ENCODE assay signal across 34 cellular contexts in the genomic region with DNA sequence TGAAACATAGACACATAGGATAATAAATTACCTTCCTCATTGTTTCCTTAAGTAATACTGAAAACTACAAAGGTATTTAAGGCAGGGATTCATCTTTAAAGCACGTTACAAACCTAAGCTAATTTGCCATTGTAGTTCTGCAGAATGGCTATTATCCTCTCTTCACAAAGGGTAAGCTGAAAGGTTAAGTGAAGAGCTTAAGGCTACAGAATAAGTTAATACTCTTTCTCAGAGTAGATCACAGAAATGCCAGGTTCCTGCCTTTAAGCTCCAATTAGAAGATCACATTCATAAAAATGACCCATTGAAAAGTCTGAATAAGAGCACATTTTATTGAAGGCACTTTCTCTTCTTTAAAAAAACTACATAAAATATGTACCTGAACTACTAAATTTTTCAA. TPM values are rescaled to one million over a fixed set of nuclear protein-coding genes. Genes with fewer than 3 reads are reported as not detected.
"Had no signal": no experiment of that assay in that cellular context is flagged by ENCODE, and none has a peak within 500 bp of the region (broad histone marks: within the 10 kb centered on the region; RNA-seq: fewer than 3 reads in every experiment).

No MANE protein-coding gene starts in this region.

- H3K27me3 ChIP-seq: adrenal gland, body of pancreas, gastrocnemius medialis, heart right ventricle had no signal

- H3K27me3 Mint-ChIP-seq: activated B cell treated with CpG ODN at 0.5 μM for 24 hours; activated CD8-positive, alpha-beta T cell treated with anti-CD3 and anti-CD28 coated beads for 36 hours had no signal

- H3K4me3 Mint-ChIP-seq: activated B cell treated with CpG ODN at 0.5 μM for 24 hours; activated CD8-positive, alpha-beta T cell treated with anti-CD3 and anti-CD28 coated beads for 36 hours; activated naive CD8-positive, alpha-beta T cell; activated naive CD8-positive, alpha-beta T cell treated with anti-CD3 and anti-CD28 coated beads, Interleukin-2, amount 50 U/mL, for 24 hours; activated T-cell treated with anti-CD3 and anti-CD28 coated beads, Interleukin-2, amount 50 U/mL, for 4 hours; activated T-helper 17 cell treated with anti-CD3 and anti-CD28 coated beads, Interleukin-2, amount 50 U/mL, for 72 hours; endodermal cell; T-helper 17 cell; T-helper 2 cell treated with Interferon-gamma antibody and Interleukin-4, amounts not matched to agents 5 μg/mL and 100 μg/mL, for 36 hours had no signal

- H3K27ac Mint-ChIP-seq: activated B cell treated with CpG ODN at 0.5 μM for 24 hours; activated CD8-positive, alpha-beta T cell treated with anti-CD3 and anti-CD28 coated beads for 36 hours; activated naive CD8-positive, alpha-beta T cell; activated naive CD8-positive, alpha-beta T cell treated with anti-CD3 and anti-CD28 coated beads, Interleukin-2, amount 50 U/mL, for 24 hours; activated T-helper 17 cell treated with anti-CD3 and anti-CD28 coated beads, Interleukin-2, amount 50 U/mL, for 72 hours; endodermal cell; T-helper 17 cell; T-helper 2 cell treated with Interferon-gamma antibody and Interleukin-4, amounts not matched to agents 5 μg/mL and 100 μg/mL, for 36 hours had no signal

- H3K4me3 ChIP-seq: adrenal gland, body of pancreas, gastrocnemius medialis, heart right ventricle had no signal

- H3K36me3 ChIP-seq: adrenal gland, gastrocnemius medialis, heart right ventricle, WERI-Rb-1 had no signal

- H3K4me1 Mint-ChIP-seq: activated B cell treated with CpG ODN at 0.5 μM for 24 hours; activated naive CD8-positive, alpha-beta T cell treated with anti-CD3 and anti-CD28 coated beads, Interleukin-2, amount 50 U/mL, for 24 hours; activated T-helper 17 cell treated with anti-CD3 and anti-CD28 coated beads, Interleukin-2, amount 50 U/mL, for 72 hours; T-helper 17 cell had no signal

- H3K27ac ChIP-seq: adrenal gland, body of pancreas, gastrocnemius medialis, heart right ventricle, WERI-Rb-1 had no signal

- H3K4me1 ChIP-seq: adrenal gland, body of pancreas, gastrocnemius medialis, heart right ventricle had no signal

- ATAC-seq: activated CD4-positive, CD25-positive, alpha-beta regulatory T cell treated with anti-CD3 and anti-CD28 coated beads, Interleukin-2, amount 50 U/mL, for 24 hours; activated CD8-positive, alpha-beta T cell treated with anti-CD3 and anti-CD28 coated beads for 36 hours; activated naive CD8-positive, alpha-beta T cell treated with anti-CD3 and anti-CD28 coated beads, Interleukin-2, amount 50 U/mL, for 24 hours; activated T-cell treated with anti-CD3 and anti-CD28 coated beads, Interleukin-2, amount 50 U/mL, for 4 hours; activated T-helper 17 cell treated with anti-CD3 and anti-CD28 coated beads, Interleukin-2, amount 50 U/mL, for 72 hours; body of pancreas; esophagus mucosa; gastrocnemius medialis; heart right ventricle; T-helper 17 cell had no signal

- DNase-seq: activated B cell treated with CpG ODN at 0.5 μM for 24 hours; activated CD4-positive, alpha-beta T cell treated with anti-CD3 and anti-CD28 coated beads for 48 hours; activated CD4-positive, alpha-beta T cell treated with anti-CD3 and anti-CD28 coated beads, Interleukin-2, amount 50 U/mL, for 1 hour; activated CD4-positive, alpha-beta T cell treated with anti-CD3 and anti-CD28 coated beads, Interleukin-2, amount 50 U/mL, for 48 hours; activated CD8-positive, alpha-beta memory T cell treated with anti-CD3 and anti-CD28 coated beads for 24 hours; activated CD8-positive, alpha-beta T cell treated with anti-CD3 and anti-CD28 coated beads for 36 hours; activated effector memory CD4-positive, alpha-beta T cell treated with Interleukin-2 at 50 U/mL for 16 hours; activated gamma-delta T cell treated with Interleukin-2 at 50 U/mL for 16 hours; activated naive CD4-positive, alpha-beta T cell treated with anti-CD3 and anti-CD28 coated beads, Interleukin-2, amount 50 U/mL, for 16 hours; activated naive CD4-positive, alpha-beta T cell treated with Interleukin-2 at 50 U/mL for 16 hours; activated naive CD8-positive, alpha-beta T cell treated with anti-CD3 and anti-CD28 coated beads, Interleukin-2, amount 50 U/mL, for 24 hours; activated T-cell treated with anti-CD3 and anti-CD28 coated beads, Interleukin-2, amount 50 U/mL, for 4 hours; adrenal gland; amygdala; aorta; body of pancreas; caudate nucleus; cortex of kidney; dermis blood vessel endothelial cell; effector memory CD4-positive, alpha-beta T cell; endodermal cell; foreskin fibroblast; gastrocnemius medialis; glutamatergic neuron; heart right ventricle; T-helper 1 cell; T-helper 17 cell; T1000; WERI-Rb-1 had no signal

- H3K9me3 Mint-ChIP-seq: activated B cell treated with CpG ODN at 0.5 μM for 24 hours; activated CD8-positive, alpha-beta T cell treated with anti-CD3 and anti-CD28 coated beads for 36 hours; activated naive CD8-positive, alpha-beta T cell treated with anti-CD3 and anti-CD28 coated beads, Interleukin-2, amount 50 U/mL, for 24 hours; activated T-helper 17 cell treated with anti-CD3 and anti-CD28 coated beads, Interleukin-2, amount 50 U/mL, for 72 hours; endodermal cell; T-helper 2 cell treated with Interferon-gamma antibody and Interleukin-4, amounts not matched to agents 5 μg/mL and 100 μg/mL, for 36 hours had no signal

RNA-seq across cellular contexts. Expression of a gene that starts 42.1 kb away (rescaled TPM):
- total RNA-seq: activated B cell treated with CpG ODN at 0.5 μM for 24 hours had no signal
